ENCODE assay signal across 18 cellular contexts in the genomic region with DNA sequence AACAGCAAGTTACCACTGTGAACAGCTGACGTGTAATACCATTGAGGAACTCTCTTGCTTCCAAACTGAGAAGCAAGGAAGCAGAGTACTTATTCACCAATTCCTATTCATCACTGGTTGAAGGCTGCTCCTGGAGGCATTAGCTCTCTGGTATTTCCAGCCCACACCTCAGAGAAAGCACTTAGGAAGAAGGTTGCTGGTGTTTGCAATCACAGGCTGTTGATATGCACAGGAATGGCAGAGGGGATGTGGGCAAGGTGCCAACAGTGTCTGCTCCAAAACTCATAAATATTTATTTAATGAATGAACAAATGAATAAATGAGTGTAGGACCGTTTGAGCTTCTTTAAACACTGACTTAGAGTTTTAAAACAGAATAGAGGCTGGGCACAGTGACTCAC. TPM values are rescaled to one million over a fixed set of nuclear protein-coding genes. Genes with fewer than 3 reads are reported as not detected.
DNase-seq lines count a peak whose midpoint lies in the region; FAIRE-seq and TF ChIP-seq lines count a peak whose summit lies in the region.
"Had no signal": no experiment of that assay in that cellular context is flagged by ENCODE, and none has a peak within 500 bp of the region (broad histone marks: within the 10 kb centered on the region; RNA-seq: fewer than 3 reads in every experiment).

No MANE protein-coding gene starts in this region.

- no peak overlapping the region for H2AFZ ChIP-seq in astrocyte (ENCODE audit: low read depth, low read length)

- peaks cover 30% of the 10 kb centered on the region for H3K27me3 Mint-ChIP-seq in astrocyte (ENCODE audit: low read depth, unreplicated experiment)

- peak; percentile 13 for DNase-seq in SHP77 treated with DMSO at 0.1 percent for 48 hours (lab: John Stamatoyannopoulos, UW)
- DNase-seq in SHP77 (lab: John Stamatoyannopoulos, UW): no peak
- peak; percentile 66 for DNase-seq in astrocyte (ENCODE audit: low read depth)
- DNase-seq in fibroblast of villous mesenchyme (ENCODE audit: low read depth): peak; percentile 26
- no peak for DNase-seq in HPDE6-E6E7 (ENCODE audit: extremely low spot score)
- DNase-seq in NCI-H1694 treated with DMSO at 0.1 percent for 48 hours (lab: John Stamatoyannopoulos, UW): no peak
- no peak for DNase-seq in HK-2 (ENCODE audit: unreplicated experiment)
- no peak for DNase-seq in mesenteric fat pad (ENCODE audit: low spot score)
- DNase-seq: NCI-H2029 treated with DMSO at 0.1 percent for 48 hours; NCI-H524; NK-92 treated with Interleukin-12 subunit alpha and Interleukin-12 subunit beta, amount 100 ng/mL, for 24 hours; SK-N-SH; T-helper 1 cell had no signal

- H3K27me3 ChIP-seq in astrocyte (ENCODE audit: insufficient read depth, low read length): peaks cover 44% of the 10 kb centered on the region

- H3K36me3 ChIP-seq in astrocyte (ENCODE audit: insufficient read depth, low read length): no peaks in the 10 kb centered on the region
- H3K36me3 ChIP-seq: HAP-1 had no signal

- H3K27ac Mint-ChIP-seq in astrocyte (ENCODE audit: unreplicated experiment): no peak overlapping the region

- no peaks in the 10 kb centered on the region for H3K79me2 ChIP-seq in astrocyte (ENCODE audit: insufficient read depth, low read length)

- H3K27ac ChIP-seq in astrocyte (ENCODE audit: low read depth, low read length): no peak overlapping the region
- H3K27ac ChIP-seq: A549, RWPE1 had no signal

- H3K4me3 Mint-ChIP-seq in astrocyte (ENCODE audit: unreplicated experiment): no peak overlapping the region

- no peaks in the 10 kb centered on the region for H4K20me1 ChIP-seq in astrocyte (ENCODE audit: insufficient read depth, low read length)

- peaks cover 5% of the 10 kb centered on the region for H3K4me1 ChIP-seq in astrocyte (ENCODE audit: insufficient read depth, low read length)
- H3K4me1 ChIP-seq: HAP-1 had no signal

- H3K9me3 ChIP-seq in astrocyte (ENCODE audit: insufficient read depth, low read depth, low read length): peaks cover 10% of the 10 kb centered on the region
- H3K9me3 ChIP-seq: SK-N-SH had no signal

- H3K4me1 Mint-ChIP-seq in astrocyte (ENCODE audit: low read depth, unreplicated experiment): peaks cover 2% of the 10 kb centered on the region

- H3K9ac ChIP-seq in astrocyte (ENCODE audit: low read length): no peak overlapping the region
- H3K9ac ChIP-seq: SK-N-SH had no signal

- H3K9me3 Mint-ChIP-seq in astrocyte (ENCODE audit: unreplicated experiment): peaks cover 21% of the 10 kb centered on the region

- TF ChIP-seq CTCF in astrocyte (IDR thresholded peaks at IDR 0.05; ENCODE audit: insufficient read depth, low read depth, low read length) (no peak), fibroblast of villous mesenchyme (IDR thresholded peaks at IDR 0.05; ENCODE audit: insufficient read depth, low read depth, low read length) (no peak)

- H3K36me3 Mint-ChIP-seq in astrocyte (ENCODE audit: low read depth, unreplicated experiment): no peaks in the 10 kb centered on the region

- FAIRE-seq in astrocyte (lab: Jason Lieb, UNC): no peak
- FAIRE-seq: A549, HTR-8/SVneo had no signal

- H3K4me2 ChIP-seq in astrocyte (ENCODE audit: low read length): no peak overlapping the region
- H3K4me2 ChIP-seq: A549, SK-N-SH had no signal

- H3K4me3 ChIP-seq in astrocyte (ENCODE audit: insufficient read depth, low read depth, low read length) (no peak overlapping the region), fibroblast of villous mesenchyme (ENCODE audit: low read depth, low read length) (no peak overlapping the region)
- H3K4me3 ChIP-seq: A549, HAP-1 had no signal

RNA-seq across cellular contexts. Expression of a gene that starts 6.9 kb away (rescaled TPM):
- total RNA-seq in astrocyte (347 and 392 TPM in 2 replicates), fibroblast of villous mesenchyme (123 and 136 TPM in 2 replicates), mesenteric fat pad (170 TPM)

RNA-seq across cellular contexts. Expression of a gene that starts 10.8 kb away (rescaled TPM):
- total RNA-seq in astrocyte (not detected in 2 replicates), fibroblast of villous mesenchyme (not detected in 2 replicates), mesenteric fat pad (not detected)
- total RNA-seq: LHCN-M2 had no signal

Comparison
In these comparisons a context has a peak if more than half of its experiments do, and no peak if none do; other contexts are left out.
1. DNase-seq: peak in SHP77 treated with DMSO at 0.1 percent for 48 hours (single experiment), astrocyte (single experiment) and fibroblast of villous mesenchyme (single experiment); none in SHP77 (0 of 2), HPDE6-E6E7 (single experiment), NCI-H1694 treated with DMSO at 0.1 percent for 48 hours (single experiment), HK-2 (single experiment) and mesenteric fat pad (single experiment).